1 cellular context compared by ENCODE assay signal in genomic region chr13:92260363-92260762, GRCh38.
TF ChIP-seq lines count a peak whose summit lies in the region.

No MANE protein-coding gene starts in this region.

TF ChIP-seq in WTC11, 78 proteins besides CTCF, POLR2A, EP300 and RAD21 (continued from another document):
- TF ChIP-seq ATF6 (CRISPR knock-in tag; IDR thresholded peaks at IDR 0.05) (no peak), GTF2I (CRISPR knock-in tag; conservative IDR thresholded peaks at IDR 0.05) (no peak), JUN (CRISPR knock-in tag; IDR thresholded peaks at IDR 0.05) (no peak), TCF7 (CRISPR knock-in tag; IDR thresholded peaks at IDR 0.05; ENCODE audit: low read depth) (no peak), ELF4 (CRISPR knock-in tag; IDR thresholded peaks at IDR 0.05; ENCODE audit: low read depth) (no peak), PRRX2 (CRISPR knock-in tag; IDR thresholded peaks at IDR 0.05) (no peak), ZNF532 (CRISPR knock-in tag; IDR thresholded peaks at IDR 0.05; ENCODE audit: borderline replicate concordance) (no peak), FOXJ3 (CRISPR knock-in tag; IDR thresholded peaks at IDR 0.05; ENCODE audit: borderline replicate concordance) (no peak), OVOL2 (CRISPR knock-in tag; IDR thresholded peaks at IDR 0.05; ENCODE audit: borderline replicate concordance) (no peak), SMAD3 (CRISPR knock-in tag; IDR thresholded peaks at IDR 0.05; ENCODE audit: borderline replicate concordance) (no peak)
- TF ChIP-seq, protein P1, sequence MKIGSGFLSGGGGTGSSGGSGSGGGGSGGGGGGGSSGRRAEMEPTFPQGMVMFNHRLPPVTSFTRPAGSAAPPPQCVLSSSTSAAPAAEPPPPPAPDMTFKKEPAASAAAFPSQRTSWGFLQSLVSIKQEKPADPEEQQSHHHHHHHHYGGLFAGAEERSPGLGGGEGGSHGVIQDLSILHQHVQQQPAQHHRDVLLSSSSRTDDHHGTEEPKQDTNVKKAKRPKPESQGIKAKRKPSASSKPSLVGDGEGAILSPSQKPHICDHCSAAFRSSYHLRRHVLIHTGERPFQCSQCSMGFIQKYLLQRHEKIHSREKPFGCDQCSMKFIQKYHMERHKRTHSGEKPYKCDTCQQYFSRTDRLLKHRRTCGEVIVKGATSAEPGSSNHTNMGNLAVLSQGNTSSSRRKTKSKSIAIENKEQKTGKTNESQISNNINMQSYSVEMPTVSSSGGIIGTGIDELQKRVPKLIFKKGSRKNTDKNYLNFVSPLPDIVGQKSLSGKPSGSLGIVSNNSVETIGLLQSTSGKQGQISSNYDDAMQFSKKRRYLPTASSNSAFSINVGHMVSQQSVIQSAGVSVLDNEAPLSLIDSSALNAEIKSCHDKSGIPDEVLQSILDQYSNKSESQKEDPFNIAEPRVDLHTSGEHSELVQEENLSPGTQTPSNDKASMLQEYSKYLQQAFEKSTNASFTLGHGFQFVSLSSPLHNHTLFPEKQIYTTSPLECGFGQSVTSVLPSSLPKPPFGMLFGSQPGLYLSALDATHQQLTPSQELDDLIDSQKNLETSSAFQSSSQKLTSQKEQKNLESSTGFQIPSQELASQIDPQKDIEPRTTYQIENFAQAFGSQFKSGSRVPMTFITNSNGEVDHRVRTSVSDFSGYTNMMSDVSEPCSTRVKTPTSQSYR (CRISPR knock-in tag; IDR thresholded peaks at IDR 0.05), result no peak
- TF ChIP-seq, protein P2, sequence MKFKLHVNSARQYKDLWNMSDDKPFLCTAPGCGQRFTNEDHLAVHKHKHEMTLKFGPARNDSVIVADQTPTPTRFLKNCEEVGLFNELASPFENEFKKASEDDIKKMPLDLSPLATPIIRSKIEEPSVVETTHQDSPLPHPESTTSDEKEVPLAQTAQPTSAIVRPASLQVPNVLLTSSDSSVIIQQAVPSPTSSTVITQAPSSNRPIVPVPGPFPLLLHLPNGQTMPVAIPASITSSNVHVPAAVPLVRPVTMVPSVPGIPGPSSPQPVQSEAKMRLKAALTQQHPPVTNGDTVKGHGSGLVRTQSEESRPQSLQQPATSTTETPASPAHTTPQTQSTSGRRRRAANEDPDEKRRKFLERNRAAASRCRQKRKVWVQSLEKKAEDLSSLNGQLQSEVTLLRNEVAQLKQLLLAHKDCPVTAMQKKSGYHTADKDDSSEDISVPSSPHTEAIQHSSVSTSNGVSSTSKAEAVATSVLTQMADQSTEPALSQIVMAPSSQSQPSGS (CRISPR knock-in tag; IDR thresholded peaks at IDR 0.05; ENCODE audit: borderline replicate concordance, low read depth), result no peak
- TF ChIP-seq, protein P3, sequence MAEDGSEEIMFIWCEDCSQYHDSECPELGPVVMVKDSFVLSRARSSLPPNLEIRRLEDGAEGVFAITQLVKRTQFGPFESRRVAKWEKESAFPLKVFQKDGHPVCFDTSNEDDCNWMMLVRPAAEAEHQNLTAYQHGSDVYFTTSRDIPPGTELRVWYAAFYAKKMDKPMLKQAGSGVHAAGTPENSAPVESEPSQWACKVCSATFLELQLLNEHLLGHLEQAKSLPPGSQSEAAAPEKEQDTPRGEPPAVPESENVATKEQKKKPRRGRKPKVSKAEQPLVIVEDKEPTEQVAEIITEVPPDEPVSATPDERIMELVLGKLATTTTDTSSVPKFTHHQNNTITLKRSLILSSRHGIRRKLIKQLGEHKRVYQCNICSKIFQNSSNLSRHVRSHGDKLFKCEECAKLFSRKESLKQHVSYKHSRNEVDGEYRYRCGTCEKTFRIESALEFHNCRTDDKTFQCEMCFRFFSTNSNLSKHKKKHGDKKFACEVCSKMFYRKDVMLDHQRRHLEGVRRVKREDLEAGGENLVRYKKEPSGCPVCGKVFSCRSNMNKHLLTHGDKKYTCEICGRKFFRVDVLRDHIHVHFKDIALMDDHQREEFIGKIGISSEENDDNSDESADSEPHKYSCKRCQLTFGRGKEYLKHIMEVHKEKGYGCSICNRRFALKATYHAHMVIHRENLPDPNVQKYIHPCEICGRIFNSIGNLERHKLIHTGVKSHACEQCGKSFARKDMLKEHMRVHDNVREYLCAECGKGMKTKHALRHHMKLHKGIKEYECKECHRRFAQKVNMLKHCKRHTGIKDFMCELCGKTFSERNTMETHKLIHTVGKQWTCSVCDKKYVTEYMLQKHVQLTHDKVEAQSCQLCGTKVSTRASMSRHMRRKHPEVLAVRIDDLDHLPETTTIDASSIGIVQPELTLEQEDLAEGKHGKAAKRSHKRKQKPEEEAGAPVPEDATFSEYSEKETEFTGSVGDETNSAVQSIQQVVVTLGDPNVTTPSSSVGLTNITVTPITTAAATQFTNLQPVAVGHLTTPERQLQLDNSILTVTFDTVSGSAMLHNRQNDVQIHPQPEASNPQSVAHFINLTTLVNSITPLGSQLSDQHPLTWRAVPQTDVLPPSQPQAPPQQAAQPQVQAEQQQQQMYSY (CRISPR knock-in tag; IDR thresholded peaks at IDR 0.05), result no peak
- TF ChIP-seq, protein P4, sequence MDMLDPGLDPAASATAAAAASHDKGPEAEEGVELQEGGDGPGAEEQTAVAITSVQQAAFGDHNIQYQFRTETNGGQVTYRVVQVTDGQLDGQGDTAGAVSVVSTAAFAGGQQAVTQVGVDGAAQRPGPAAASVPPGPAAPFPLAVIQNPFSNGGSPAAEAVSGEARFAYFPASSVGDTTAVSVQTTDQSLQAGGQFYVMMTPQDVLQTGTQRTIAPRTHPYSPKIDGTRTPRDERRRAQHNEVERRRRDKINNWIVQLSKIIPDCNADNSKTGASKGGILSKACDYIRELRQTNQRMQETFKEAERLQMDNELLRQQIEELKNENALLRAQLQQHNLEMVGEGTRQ (CRISPR knock-in tag; IDR thresholded peaks at IDR 0.05), result no peak
